In genomic region chr20:50921055-50921454, GRCh38 we compare ENCODE assay signal across 9 cellular contexts. TPM values are rescaled to one million over a fixed set of nuclear protein-coding genes. Genes with fewer than 3 reads are reported as not detected.
DNase-seq lines count a peak whose midpoint lies in the region; ATAC-seq and TF ChIP-seq lines count a peak whose summit lies in the region.
"Had no signal": no experiment of that assay in that cellular context is flagged by ENCODE, and none has a peak within 500 bp of the region (broad histone marks: within the 10 kb centered on the region; RNA-seq: fewer than 3 reads in every experiment).

No MANE protein-coding gene starts in this region.

- H3K4me1 ChIP-seq in OCI-LY1 (ENCODE audit: insufficient read depth, low read length, severe bottlenecking) (peaks cover 92% of the 10 kb centered on the region), endodermal cell (ENCODE audit: control insufficient read depth, insufficient read depth, low read length) (peaks cover 7% of the 10 kb centered on the region), parathyroid adenoma (peaks cover 35% of the 10 kb centered on the region), neuronal stem cell (ENCODE audit: control insufficient read depth in 2 of 2, insufficient read depth in 1 of 2, low read depth in 1 of 2, low read length in 2 of 2) (peaks cover 0 to 5% of the 10 kb centered on the region in 2 donors)

- H3K9me3 ChIP-seq in OCI-LY1 (ENCODE audit: low read length) (no peaks in the 10 kb centered on the region), endodermal cell (ENCODE audit: control insufficient read depth, low read length) (no peaks in the 10 kb centered on the region), parathyroid adenoma (ENCODE audit: control insufficient read depth, low read length) (no peaks in the 10 kb centered on the region), neuronal stem cell (replicated peaks in 1 of 2; ENCODE audit: control insufficient read depth in 2 of 2, insufficient read depth in 1 of 2, low read depth in 1 of 2, low read length in 2 of 2) (no peaks in the 10 kb centered on the region)
- H3K9me3 ChIP-seq: A549 had no signal

- ATAC-seq in activated CD4-positive, CD25-positive, alpha-beta regulatory T cell treated with anti-CD3 and anti-CD28 coated beads, Interleukin-2, amount 50 U/mL, for 24 hours = peak; percentile 74 to 77
- ATAC-seq in GM19397 (IDR thresholded peaks at IDR 0.05; ENCODE audit: unreplicated experiment) = no peak

- H4K91ac ChIP-seq in neuronal stem cell (ENCODE audit: low read depth, low read length, poor library complexity) = no peak overlapping the region

- no peaks in the 10 kb centered on the region for H3K27me3 Mint-ChIP-seq in endodermal cell (ENCODE audit: insufficient read depth)

- no peaks in the 10 kb centered on the region for H3K79me1 ChIP-seq in neuronal stem cell (ENCODE audit: low read depth, low read length)

- H4K20me1 ChIP-seq in OCI-LY1 (ENCODE audit: insufficient read depth, low read length) = peaks cover 9% of the 10 kb centered on the region; the same call in 1 of the 2 replicates

- H3K9me2 ChIP-seq in OCI-LY1 (ENCODE audit: low read depth, low read length) = no peaks in the 10 kb centered on the region

- H3K4ac ChIP-seq in neuronal stem cell (ENCODE audit: low read length) = no peak overlapping the region

- no peak overlapping the region for H2BK5ac ChIP-seq in neuronal stem cell (ENCODE audit: low read length)

- no peak overlapping the region for H2BK120ac ChIP-seq in neuronal stem cell (ENCODE audit: low read depth, low read length)

- no peak overlapping the region for H3K4me3 Mint-ChIP-seq in endodermal cell

- H3K79me2 ChIP-seq in OCI-LY1 (ENCODE audit: insufficient read depth, low read length) (peaks cover 99% of the 10 kb centered on the region), parathyroid adenoma (peaks cover 39% of the 10 kb centered on the region)

- no peak overlapping the region for H2AK5ac ChIP-seq in neuronal stem cell (ENCODE audit: low read depth, low read length)

- H2BK15ac ChIP-seq in neuronal stem cell (ENCODE audit: low read length) = no peak overlapping the region

- H3K23ac ChIP-seq in neuronal stem cell (ENCODE audit: low read depth, low read length, poor library complexity) = no peak overlapping the region

- no peak overlapping the region for H2BK12ac ChIP-seq in neuronal stem cell (ENCODE audit: low read length)

- peak overlapping the region; percentile 8; the same call in 1 of the 2 replicates for H3K4me2 ChIP-seq in OCI-LY1 (ENCODE audit: low read length)
- peak overlapping the region; percentile 10 for H3K4me2 ChIP-seq in parathyroid adenoma (ENCODE audit: low read length)
- H3K4me2 ChIP-seq in neuronal stem cell (ENCODE audit: insufficient read depth, low read length, poor library complexity, severe bottlenecking) = no peak overlapping the region
- H3K4me2 ChIP-seq: A549 had no signal

- no peak overlapping the region for H3K18ac ChIP-seq in neuronal stem cell (ENCODE audit: low read length)

- H2AFZ ChIP-seq in OCI-LY1 (ENCODE audit: low read length) = no peak overlapping the region
- no peak overlapping the region for H2AFZ ChIP-seq in parathyroid adenoma
- no peak overlapping the region for H2AFZ ChIP-seq in neuronal stem cell (ENCODE audit: low read length)

- no peaks in the 10 kb centered on the region for H3F3A ChIP-seq in OCI-LY1 (ENCODE audit: insufficient read depth, low read length)

- no peak overlapping the region for H3K27ac Mint-ChIP-seq in endodermal cell

- H3K14ac ChIP-seq in neuronal stem cell (ENCODE audit: low read length) = no peak overlapping the region

- DNase-seq in activated CD4-positive, CD25-positive, alpha-beta regulatory T cell (lab: John Stamatoyannopoulos, UW) = no peak
- DNase-seq in endodermal cell = no peak
- DNase-seq in neuronal stem cell (ENCODE audit: low spot score) = no peak
- no peak for DNase-seq in activated gamma-delta T cell treated with Interleukin-2 at 50 U/mL for 16 hours

- H3K27me3 ChIP-seq in OCI-LY1 (ENCODE audit: insufficient read depth, low read length) (no peaks in the 10 kb centered on the region), endodermal cell (ENCODE audit: control insufficient read depth, insufficient read depth, low read length, poor library complexity, severe bottlenecking) (no peaks in the 10 kb centered on the region), parathyroid adenoma (ENCODE audit: control insufficient read depth, insufficient read depth, low read length) (no peaks in the 10 kb centered on the region), neuronal stem cell (ENCODE audit: control insufficient read depth in 3 of 3, insufficient read depth in 3 of 3, low read depth in 1 of 3, low read length in 3 of 3) (no peaks in the 10 kb centered on the region)

- no peak overlapping the region for H3K9ac ChIP-seq in OCI-LY1 (ENCODE audit: low read length)
- no peak overlapping the region for H3K9ac ChIP-seq in endodermal cell (ENCODE audit: extremely low read depth, low read length, poor library complexity, severe bottlenecking)
- H3K9ac ChIP-seq in parathyroid adenoma = no peak overlapping the region
- no peak overlapping the region for H3K9ac ChIP-seq in neuronal stem cell (ENCODE audit: low read depth, low read length, poor library complexity)

- peaks cover 51% of the 10 kb centered on the region for H3K4me1 Mint-ChIP-seq in endodermal cell

- TF ChIP-seq CTCF in OCI-LY1 (IDR thresholded peaks at IDR 0.05; ENCODE audit: low read length) = no peak
- TF ChIP-seq CTCF in endodermal cell (conservative IDR thresholded peaks at IDR 0.05) = no peak
- no peak for TF ChIP-seq CTCF in parathyroid adenoma (IDR thresholded peaks at IDR 0.05)

- no peak overlapping the region for H4K8ac ChIP-seq in neuronal stem cell (ENCODE audit: low read depth, low read length)

- no peaks in the 10 kb centered on the region for H3K9me3 Mint-ChIP-seq in endodermal cell

- H3K36me3 Mint-ChIP-seq in endodermal cell (ENCODE audit: low read depth) = peaks cover 35% of the 10 kb centered on the region

- peaks cover 92% of the 10 kb centered on the region for H3K36me3 ChIP-seq in OCI-LY1 (ENCODE audit: insufficient read depth, low read length)
- H3K36me3 ChIP-seq in endodermal cell (ENCODE audit: control insufficient read depth, insufficient read depth, low read length) = peaks cover 88% of the 10 kb centered on the region
- H3K36me3 ChIP-seq in parathyroid adenoma (ENCODE audit: control insufficient read depth, insufficient read depth, low read length) = no peaks in the 10 kb centered on the region
- H3K36me3 ChIP-seq in neuronal stem cell (replicated peaks in 1 of 2; ENCODE audit: control insufficient read depth in 2 of 2, insufficient read depth in 2 of 2, low read length in 2 of 2) = peaks cover 13 to 99% of the 10 kb centered on the region in 2 donors

- H3K27ac ChIP-seq in OCI-LY1 (ENCODE audit: low read depth, low read length, poor library complexity, severe bottlenecking) = no peak overlapping the region
- H3K27ac ChIP-seq in endodermal cell (ENCODE audit: low read depth, low read length) = peak overlapping the region; percentile 9
- no peak overlapping the region for H3K27ac ChIP-seq in parathyroid adenoma
- no peak overlapping the region for H3K27ac ChIP-seq in neuronal stem cell (replicated peaks; ENCODE audit: low read length)
- H3K27ac ChIP-seq: A549 had no signal

- H3K4me3 ChIP-seq in OCI-LY1 (ENCODE audit: low read depth, low read length, poor library complexity, severe bottlenecking) = no peak overlapping the region
- no peak overlapping the region for H3K4me3 ChIP-seq in endodermal cell (ENCODE audit: low read length)
- no peak overlapping the region for H3K4me3 ChIP-seq in parathyroid adenoma (ENCODE audit: low read depth, low read length)
- no peak overlapping the region for H3K4me3 ChIP-seq in neuronal stem cell (ENCODE audit: low read length in 2 of 2)
- H3K4me3 ChIP-seq: A549 had no signal

RNA-seq across cellular contexts. Expression of gene ADNP, which starts 10.2 kb away (rescaled TPM):
- total RNA-seq in endodermal cell = 100 to 1,000 TPM; 136 to 152 TPM
- polyA plus RNA-seq in endodermal cell (2013, experiment 1 of 2) = 110 TPM
- polyA plus RNA-seq in endodermal cell (2013, experiment 2 of 2) = 102 TPM
- polyA plus RNA-seq in neuronal stem cell (2013, experiment 1 of 2) = 96.1 TPM
- 95.9 TPM for polyA plus RNA-seq in neuronal stem cell (2013, experiment 2 of 2)

RNA-seq across cellular contexts. Expression of gene DPM1, which starts 37.3 kb away (rescaled TPM):
- 10 to 100 TPM; 54.9 to 58.8 TPM for total RNA-seq in endodermal cell
- polyA plus RNA-seq in endodermal cell (2013, experiment 1 of 2) = 68.9 TPM
- polyA plus RNA-seq in endodermal cell (2013, experiment 2 of 2) = 69.4 TPM
- polyA plus RNA-seq in neuronal stem cell (2013, experiment 1 of 2) = 61.4 TPM
- 64.6 TPM for polyA plus RNA-seq in neuronal stem cell (2013, experiment 2 of 2)

RNA-seq across cellular contexts. Expression of gene MOCS3, which starts 37.6 kb away (rescaled TPM):
- total RNA-seq in endodermal cell = 1 to 10 TPM; 4.7 to 5.5 TPM
- 4.9 TPM for polyA plus RNA-seq in endodermal cell (2013, experiment 1 of 2)
- 4.5 TPM for polyA plus RNA-seq in endodermal cell (2013, experiment 2 of 2)
- polyA plus RNA-seq in neuronal stem cell (2013, experiment 1 of 2) = 2.6 TPM
- 2.5 TPM for polyA plus RNA-seq in neuronal stem cell (2013, experiment 2 of 2)
